25 cellular contexts compared by ENCODE assay signal in the genomic region with DNA sequence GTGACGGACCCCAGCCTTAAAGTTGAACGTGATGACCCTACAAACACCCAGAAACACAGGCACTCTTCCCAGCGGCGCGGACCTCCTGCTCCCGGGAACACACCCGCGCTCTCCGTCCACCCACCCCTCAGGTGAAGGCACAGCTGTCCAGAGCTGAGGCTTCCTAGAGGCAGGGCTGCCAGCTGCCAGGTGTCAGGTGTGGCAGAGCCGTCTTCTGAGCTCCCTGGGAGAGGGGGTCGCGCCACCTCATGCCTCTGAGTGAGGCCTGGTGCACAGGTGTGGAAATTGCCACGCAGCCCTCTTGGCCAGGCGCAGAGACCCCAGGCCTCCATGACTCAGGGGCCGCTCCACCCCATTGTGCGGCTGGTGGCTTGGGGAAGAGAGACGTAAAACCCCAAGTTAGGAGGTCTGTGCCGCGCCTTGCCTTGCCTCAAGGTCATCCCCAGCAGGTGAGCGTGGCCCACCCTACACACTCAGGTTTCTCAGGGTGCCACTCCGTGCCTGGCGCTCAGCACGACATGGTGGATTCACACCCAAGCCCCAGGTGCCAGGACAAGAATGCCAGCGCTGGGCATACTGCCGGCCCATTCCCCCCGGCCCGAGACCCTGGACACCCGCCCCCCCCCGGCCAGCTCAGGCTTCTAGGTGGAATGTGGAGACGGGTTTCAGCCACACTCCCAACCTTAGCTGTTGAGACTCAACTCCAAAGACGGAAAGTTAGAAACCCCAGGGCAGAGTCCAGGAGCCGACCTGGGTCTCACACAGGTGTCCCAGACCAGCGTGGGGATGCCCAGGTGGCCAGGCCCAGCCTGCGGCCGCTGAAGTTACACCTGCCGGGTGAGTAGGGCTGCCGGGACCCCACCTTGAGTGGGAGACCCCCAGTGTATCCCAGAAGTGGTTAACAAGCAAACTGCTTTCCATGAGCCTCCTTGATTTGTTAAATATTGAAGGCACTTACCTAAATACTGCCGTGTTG.
"Had no signal": no experiment of that assay in that cellular context is flagged by ENCODE, and none has a peak within 500 bp of the region (broad histone marks: within the 10 kb centered on the region; RNA-seq: fewer than 3 reads in every experiment).

No MANE protein-coding gene starts in this region.

- H2AFZ ChIP-seq: neural progenitor cell had no signal

- H3K27ac Mint-ChIP-seq: activated CD4-positive, alpha-beta memory T cell treated with anti-CD3 and anti-CD28 coated beads for 36 hours; activated CD4-positive, alpha-beta T cell treated with anti-CD3 and anti-CD28 coated beads, Interleukin-2, amount 10 ng/mL, durations not matched to agents 24 days and 14 days; activated T-helper 17 cell treated with anti-CD3 and anti-CD28 coated beads, Interleukin-2, amount 50 U/mL, for 72 hours; dendritic cell treated with granulocyte-macrophage colony-stimulating factor and Interleukin-4, amounts not matched to agents 40 ng/mL and 50 ng/mL, for 4 days; memory B cell; neural progenitor cell had no signal

- H3K27me3 ChIP-seq: esophagus squamous epithelium, neural progenitor cell, testis, uterus had no signal

- H3K27me3 Mint-ChIP-seq: activated CD4-positive, alpha-beta memory T cell treated with anti-CD3 and anti-CD28 coated beads for 36 hours; activated CD4-positive, alpha-beta T cell treated with anti-CD3 and anti-CD28 coated beads, Interleukin-2, amount 10 ng/mL, durations not matched to agents 24 days and 14 days; activated T-helper 17 cell treated with anti-CD3 and anti-CD28 coated beads, Interleukin-2, amount 50 U/mL, for 72 hours; central memory CD8-positive, alpha-beta T cell; dendritic cell treated with granulocyte-macrophage colony-stimulating factor and Interleukin-4, amounts not matched to agents 40 ng/mL and 50 ng/mL, for 4 days; memory B cell; naive thymus-derived CD4-positive, alpha-beta T cell had no signal

- H3K36me3 ChIP-seq: neural progenitor cell, uterus had no signal

- H3K9me3 ChIP-seq: esophagus squamous epithelium, testis, uterus had no signal

- H3K4me1 Mint-ChIP-seq: activated CD4-positive, alpha-beta T cell treated with anti-CD3 and anti-CD28 coated beads, Interleukin-2, amount 10 ng/mL, durations not matched to agents 24 days and 14 days; activated T-helper 17 cell treated with anti-CD3 and anti-CD28 coated beads, Interleukin-2, amount 50 U/mL, for 72 hours; central memory CD8-positive, alpha-beta T cell; memory B cell had no signal

- H3K4me3 Mint-ChIP-seq: activated CD4-positive, alpha-beta memory T cell treated with anti-CD3 and anti-CD28 coated beads for 36 hours; activated CD4-positive, alpha-beta T cell treated with anti-CD3 and anti-CD28 coated beads, Interleukin-2, amount 10 ng/mL, durations not matched to agents 24 days and 14 days; activated T-cell treated with anti-CD3 and anti-CD28 coated beads, Interleukin-2, amount 50 U/mL, for 4 hours; activated T-helper 17 cell treated with anti-CD3 and anti-CD28 coated beads, Interleukin-2, amount 50 U/mL, for 72 hours; central memory CD8-positive, alpha-beta T cell; dendritic cell treated with granulocyte-macrophage colony-stimulating factor and Interleukin-4, amounts not matched to agents 40 ng/mL and 50 ng/mL, for 4 days; memory B cell; naive thymus-derived CD4-positive, alpha-beta T cell; neural progenitor cell had no signal

- H3K9ac ChIP-seq: neural progenitor cell had no signal

- H3K4me3 ChIP-seq: esophagus squamous epithelium, neural progenitor cell, testis, uterus had no signal

- H3K9me3 Mint-ChIP-seq: activated CD4-positive, alpha-beta memory T cell treated with anti-CD3 and anti-CD28 coated beads for 36 hours; activated CD4-positive, alpha-beta T cell treated with anti-CD3 and anti-CD28 coated beads, Interleukin-2, amount 10 ng/mL, durations not matched to agents 24 days and 14 days; activated T-cell treated with anti-CD3 and anti-CD28 coated beads, Interleukin-2, amount 50 U/mL, for 4 hours; activated T-helper 17 cell treated with anti-CD3 and anti-CD28 coated beads, Interleukin-2, amount 50 U/mL, for 72 hours; central memory CD8-positive, alpha-beta T cell; dendritic cell treated with granulocyte-macrophage colony-stimulating factor and Interleukin-4, amounts not matched to agents 40 ng/mL and 50 ng/mL, for 4 days; memory B cell; naive thymus-derived CD4-positive, alpha-beta T cell; neural progenitor cell had no signal

- DNase-seq: activated CD4-positive, alpha-beta memory T cell treated with anti-CD3 and anti-CD28 coated beads for 36 hours; activated CD4-positive, alpha-beta T cell treated with anti-CD3 and anti-CD28 coated beads, Interleukin-2, amount 10 ng/mL, durations not matched to agents 24 days and 14 days; activated CD4-positive, CD25-positive, alpha-beta regulatory T cell treated with anti-CD3 and anti-CD28 coated beads, Interleukin-2, amount 50 U/mL, for 72 hours; activated CD8-positive, alpha-beta memory T cell treated with anti-CD3 and anti-CD28 coated beads, Interleukin-2, amount 50 U/mL, for 4 hours; activated gamma-delta T cell treated with Interleukin-2 at 50 U/mL for 16 hours; activated naive CD4-positive, alpha-beta T cell treated with anti-CD3 and anti-CD28 coated beads, Interleukin-2, amount 50 U/mL, for 16 hours; activated T-cell treated with anti-CD3 and anti-CD28 coated beads, Interleukin-2, amount 50 U/mL, for 4 hours; esophagus squamous epithelium; foreskin melanocyte; left cardiac atrium; midbrain; naive thymus-derived CD4-positive, alpha-beta T cell; right cardiac atrium; stimulated activated CD4-positive, alpha-beta T cell treated with anti-CD3 and anti-CD28 coated beads, Interleukin-2, amount 100 ng/mL, for 48 hours; stimulated activated naive CD8-positive, alpha-beta T cell treated with anti-CD3 and anti-CD28 coated beads, Interleukin-15, Interleukin-2, amounts not matched to agents 100 U/mL and 50 U/mL, for 24 hours; T-helper 2 cell; testis; trophoblast cell; uterus had no signal

- H3K4me2 ChIP-seq: neural progenitor cell had no signal

- H3K27ac ChIP-seq: epithelial cell of prostate, neural progenitor cell, testis, uterus had no signal

- ATAC-seq: activated T-cell treated with anti-CD3 and anti-CD28 coated beads, Interleukin-2, amount 50 U/mL, for 4 hours; activated T-helper 17 cell treated with anti-CD3 and anti-CD28 coated beads, Interleukin-2, amount 50 U/mL, for 72 hours; left cardiac atrium; naive thymus-derived CD4-positive, alpha-beta T cell; right cardiac atrium; stimulated activated naive CD8-positive, alpha-beta T cell treated with anti-CD3 and anti-CD28 coated beads, Interleukin-15, Interleukin-2, amounts not matched to agents 100 U/mL and 50 U/mL, for 24 hours had no signal
